In genomic region chr7:151051108-151051507, GRCh38 we compare ENCODE assay signal across 8 cellular contexts.
DNase-seq lines count a peak whose midpoint lies in the region; ATAC-seq lines count a peak whose summit lies in the region.

No MANE protein-coding gene starts in this region.

- DNase-seq in CD1c-positive myeloid dendritic cell (ENCODE audit: extremely low spot score) (peak; percentile 80), T follicular helper cell (ENCODE audit: low read depth) (peak; percentile 49), astrocyte of the hippocampus (ENCODE audit: low read depth, low spot score) (peak; percentile 91), iris pigment epithelial cell (ENCODE audit: low read depth) (peak; percentile 79)
- peak in 2 of 3 experiments; percentile 10 to 13 for DNase-seq in stimulated activated CD4-positive, alpha-beta T cell treated with anti-CD3 and anti-CD28 coated beads, TNF-alpha, amount 100 ng/mL, for 4 hours (ENCODE audit: low read depth in 3 of 3)

- ATAC-seq in HG03439 (IDR thresholded peaks at IDR 0.05; ENCODE audit: unreplicated experiment) (no peak), GM21737 (IDR thresholded peaks at IDR 0.05; ENCODE audit: unreplicated experiment) (no peak), GM19324 (IDR thresholded peaks at IDR 0.05; ENCODE audit: low FRiP score, unreplicated experiment) (no peak)

Comparison
In these comparisons a context has a peak if more than half of its experiments do, and no peak if none do; other contexts are left out.
1. DNase-seq: peak in every context shown above with its lines; median percentile 91 in astrocyte of the hippocampus; 80 in CD1c-positive myeloid dendritic cell; 79 in iris pigment epithelial cell; 49 in T follicular helper cell; 12 in stimulated activated CD4-positive, alpha-beta T cell treated with anti-CD3 and anti-CD28 coated beads, TNF-alpha, amount 100 ng/mL, for 4 hours.